8 cellular contexts compared by ENCODE assay signal in the genomic region with DNA sequence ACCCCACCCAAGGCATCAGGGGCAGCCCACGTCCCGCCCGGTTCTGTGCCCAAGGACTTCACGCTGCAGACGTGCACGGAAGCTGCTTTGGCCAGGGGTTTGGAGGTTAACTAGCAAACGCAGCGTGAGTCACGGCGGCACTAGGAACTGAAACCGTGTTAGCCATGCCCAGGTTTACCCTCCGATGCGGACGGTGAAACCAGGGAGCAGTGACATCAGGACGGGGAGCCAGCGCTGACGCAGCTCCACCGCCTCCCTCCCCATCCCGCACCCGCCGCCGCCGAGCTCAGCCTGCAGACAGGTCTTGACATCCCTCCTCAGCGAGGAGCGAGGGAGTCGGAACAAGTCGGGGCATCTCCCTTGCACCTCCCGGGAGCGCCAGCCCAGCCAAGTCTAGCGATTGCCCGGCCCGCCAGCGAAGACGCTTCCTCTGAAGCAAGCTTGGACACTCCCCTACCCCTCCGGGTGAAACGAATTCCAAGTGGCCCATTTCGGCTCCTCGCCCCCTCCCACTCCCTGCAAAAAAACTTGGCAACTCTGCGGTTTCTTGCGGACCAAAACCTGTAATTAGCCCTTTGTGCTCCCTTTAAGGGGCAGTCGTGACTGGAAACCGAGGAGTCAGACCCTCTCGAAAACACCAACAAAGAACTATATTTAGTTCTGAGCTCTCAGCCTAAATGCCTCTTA. TPM values are rescaled to one million over a fixed set of nuclear protein-coding genes. Genes with fewer than 3 reads are reported as not detected.
A peak's percentile ranks its signal among the peaks of the same experiment; 100 is the strongest.
DNase-seq lines count a peak whose midpoint lies in the region; ATAC-seq, FAIRE-seq and TF ChIP-seq lines count a peak whose summit lies in the region.

No MANE protein-coding gene starts in this region.

- POLR2A ChIA-PET in A549 (lab: Yijun Ruan, JAX): interaction anchor here (0.5 to 4.8 kb wide), 29 partner anchors 10 to 574 kb away, joined by 3 to 92 read pairs (median 10); no protein-coding TSS in a partner anchor

- no peaks in the 10 kb centered on the region for H3K36me3 ChIP-seq in mucosa of descending colon (ENCODE audit: low read depth)

- peak; percentile 22 to 27; a peak in 2 of 5 replicates for TF ChIP-seq RAD21 in A549 (conservative IDR thresholded peaks at IDR 0.05 in 1 of 2, IDR thresholded peaks at IDR 0.05 in 1 of 2)

- whole genome bisulfite sequencing in A549 (ENCODE audit: missing lambda C conversion rate): under 1% methylated on average over 34 of the region's 43 CpGs

- TF ChIP-seq POLR2A in A549 (IDR thresholded peaks at IDR 0.05; ENCODE audit: low read length) (peak; percentile 82), GM18526 (IDR thresholded peaks at IDR 0.05; ENCODE audit: extremely low read depth, insufficient read length) (peak; percentile 74)

- H3K4me1 ChIP-seq in A549 (peaks cover 39% of the 10 kb centered on the region), mucosa of descending colon (ENCODE audit: low read depth) (peaks cover 19% of the 10 kb centered on the region)

- TF ChIP-seq CTCF in A549 (IDR thresholded peaks at IDR 0.05) (no peak), mucosa of descending colon (IDR thresholded peaks at IDR 0.05) (no peak)

- no peak for FAIRE-seq in A549 (lab: Jason Lieb, UNC)

- peak overlapping the region; percentile 91 for H3K4me3 ChIP-seq in A549
- H3K4me3 ChIP-seq in mucosa of descending colon: peak overlapping the region; percentile 37

- ATAC-seq in A549: peak; percentile 56 to 58
- peak; percentile 26 for ATAC-seq in HG03060 (IDR thresholded peaks at IDR 0.05; ENCODE audit: low read depth, unreplicated experiment)
- peak; percentile 50 for ATAC-seq in mucosa of descending colon

- intact Hi-C loops in mucosa of descending colon (cut with DNase I, micrococcal nuclease): loop anchor here in 1 of 2 donors (10.0 kb wide), 1 partner anchor 116 kb away; no protein-coding TSS in a partner anchor

- no peak for TF ChIP-seq EP300 in A549 (IDR thresholded peaks at IDR 0.05)

- H3K4me2 ChIP-seq in A549: peak overlapping the region; percentile 95

- CTCF ChIA-PET in A549 (lab: Yijun Ruan, JAX): interaction anchor here (0.9 to 7.4 kb wide), 9 partner anchors 19 to 810 kb away, joined by 3 to 47 read pairs (median 5); no protein-coding TSS in a partner anchor

- peak overlapping the region; percentile 92 to 94 for H3K27ac ChIP-seq in A549

- no peaks in the 10 kb centered on the region for H3K9me3 ChIP-seq in A549
- H3K9me3 ChIP-seq in mucosa of descending colon: no peaks in the 10 kb centered on the region

- DNase-seq in A549 (ENCODE audit: low read depth in 1 of 2, low spot score in 1 of 2) (peak; percentile 85 to 87), NCI-H82 treated with DMSO at 0.1 percent for 48 hours (lab: John Stamatoyannopoulos, UW; ENCODE audit: unreplicated experiment) (peak; percentile 60), epidermal melanocyte (ENCODE audit: insufficient read length, low spot score) (peak; percentile 82), mucosa of descending colon (peak; percentile 79 to 90 (median 85))
- peak; percentile 70 for DNase-seq in activated CD8-positive, alpha-beta memory T cell treated with anti-CD3 and anti-CD28 coated beads, Interleukin-2, amount 50 U/mL, for 4 hours
- peak; percentile 67 for DNase-seq in stimulated activated CD8-positive, alpha-beta memory T cell treated with anti-CD3 and anti-CD28 coated beads, Interleukin-4, amount 100 ng/mL, for 24 hours (ENCODE audit: low read depth)

TF ChIP-seq in A549, 52 proteins besides CTCF, POLR2A, EP300 and RAD21 (continues in another document):
- TF ChIP-seq, protein P1, sequence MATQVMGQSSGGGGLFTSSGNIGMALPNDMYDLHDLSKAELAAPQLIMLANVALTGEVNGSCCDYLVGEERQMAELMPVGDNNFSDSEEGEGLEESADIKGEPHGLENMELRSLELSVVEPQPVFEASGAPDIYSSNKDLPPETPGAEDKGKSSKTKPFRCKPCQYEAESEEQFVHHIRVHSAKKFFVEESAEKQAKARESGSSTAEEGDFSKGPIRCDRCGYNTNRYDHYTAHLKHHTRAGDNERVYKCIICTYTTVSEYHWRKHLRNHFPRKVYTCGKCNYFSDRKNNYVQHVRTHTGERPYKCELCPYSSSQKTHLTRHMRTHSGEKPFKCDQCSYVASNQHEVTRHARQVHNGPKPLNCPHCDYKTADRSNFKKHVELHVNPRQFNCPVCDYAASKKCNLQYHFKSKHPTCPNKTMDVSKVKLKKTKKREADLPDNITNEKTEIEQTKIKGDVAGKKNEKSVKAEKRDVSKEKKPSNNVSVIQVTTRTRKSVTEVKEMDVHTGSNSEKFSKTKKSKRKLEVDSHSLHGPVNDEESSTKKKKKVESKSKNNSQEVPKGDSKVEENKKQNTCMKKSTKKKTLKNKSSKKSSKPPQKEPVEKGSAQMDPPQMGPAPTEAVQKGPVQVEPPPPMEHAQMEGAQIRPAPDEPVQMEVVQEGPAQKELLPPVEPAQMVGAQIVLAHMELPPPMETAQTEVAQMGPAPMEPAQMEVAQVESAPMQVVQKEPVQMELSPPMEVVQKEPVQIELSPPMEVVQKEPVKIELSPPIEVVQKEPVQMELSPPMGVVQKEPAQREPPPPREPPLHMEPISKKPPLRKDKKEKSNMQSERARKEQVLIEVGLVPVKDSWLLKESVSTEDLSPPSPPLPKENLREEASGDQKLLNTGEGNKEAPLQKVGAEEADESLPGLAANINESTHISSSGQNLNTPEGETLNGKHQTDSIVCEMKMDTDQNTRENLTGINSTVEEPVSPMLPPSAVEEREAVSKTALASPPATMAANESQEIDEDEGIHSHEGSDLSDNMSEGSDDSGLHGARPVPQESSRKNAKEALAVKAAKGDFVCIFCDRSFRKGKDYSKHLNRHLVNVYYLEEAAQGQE (IDR thresholded peaks at IDR 0.05): no peak
- TF ChIP-seq, protein P2, sequence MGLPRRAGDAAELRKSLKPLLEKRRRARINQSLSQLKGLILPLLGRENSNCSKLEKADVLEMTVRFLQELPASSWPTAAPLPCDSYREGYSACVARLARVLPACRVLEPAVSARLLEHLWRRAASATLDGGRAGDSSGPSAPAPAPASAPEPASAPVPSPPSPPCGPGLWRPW (IDR thresholded peaks at IDR 0.05): no peak
- peak; percentile 31; the same call in 1 of the 3 replicates for TF ChIP-seq SMC3 (IDR thresholded peaks at IDR 0.05)
- no peak for TF ChIP-seq KDM5A (IDR thresholded peaks at IDR 0.05)
- TF ChIP-seq JUNB (IDR thresholded peaks at IDR 0.05): no peak
- TF ChIP-seq, protein P3, sequence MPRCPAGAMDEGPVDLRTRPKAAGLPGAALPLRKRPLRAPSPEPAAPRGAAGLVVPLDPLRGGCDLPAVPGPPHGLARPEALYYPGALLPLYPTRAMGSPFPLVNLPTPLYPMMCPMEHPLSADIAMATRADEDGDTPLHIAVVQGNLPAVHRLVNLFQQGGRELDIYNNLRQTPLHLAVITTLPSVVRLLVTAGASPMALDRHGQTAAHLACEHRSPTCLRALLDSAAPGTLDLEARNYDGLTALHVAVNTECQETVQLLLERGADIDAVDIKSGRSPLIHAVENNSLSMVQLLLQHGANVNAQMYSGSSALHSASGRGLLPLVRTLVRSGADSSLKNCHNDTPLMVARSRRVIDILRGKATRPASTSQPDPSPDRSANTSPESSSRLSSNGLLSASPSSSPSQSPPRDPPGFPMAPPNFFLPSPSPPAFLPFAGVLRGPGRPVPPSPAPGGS (IDR thresholded peaks at IDR 0.05): no peak; the same call in 2 of the 3 replicates
- TF ChIP-seq JUN (IDR thresholded peaks at IDR 0.05): peak; percentile 58 to 74; a peak in 2 of 5 replicates
- no peak for TF ChIP-seq ZC3H11A (IDR thresholded peaks at IDR 0.05)
- no peak for TF ChIP-seq ZFP36 (IDR thresholded peaks at IDR 0.05; ENCODE audit: borderline replicate concordance, partially characterized antibody)
- no peak for TF ChIP-seq FOSB (CRISPR knock-in tag; IDR thresholded peaks at IDR 0.05)
- peak; percentile 14; the same call in 1 of the 2 replicates for TF ChIP-seq GATA3 (IDR thresholded peaks at IDR 0.05; ENCODE audit: borderline replicate concordance)
- TF ChIP-seq HOXB5 (CRISPR knock-in tag; IDR thresholded peaks at IDR 0.05): no peak
- TF ChIP-seq NPAS2 (CRISPR knock-in tag; IDR thresholded peaks at IDR 0.05; ENCODE audit: borderline replicate concordance): no peak
- TF ChIP-seq POLR2AphosphoS2 (conservative IDR thresholded peaks at IDR 0.05; ENCODE audit: low read length): no peak
- no peak for TF ChIP-seq HEYL (CRISPR knock-in tag; IDR thresholded peaks at IDR 0.05)
- TF ChIP-seq ZNF302 (CRISPR knock-in tag; IDR thresholded peaks at IDR 0.05): no peak
- TF ChIP-seq CHD4 (IDR thresholded peaks at IDR 0.05; ENCODE audit: borderline replicate concordance): no peak
- TF ChIP-seq CBX2 (IDR thresholded peaks at IDR 0.05; ENCODE audit: borderline replicate concordance, low read depth): no peak
- no peak for TF ChIP-seq PHF8 (IDR thresholded peaks at IDR 0.05; ENCODE audit: borderline replicate concordance, low read depth)
- TF ChIP-seq MYC (IDR thresholded peaks at IDR 0.05; ENCODE audit: borderline replicate concordance, low read length): 0 out of 2 replicates have a peak, but pooled peaks have one; percentile 30
- no peak for TF ChIP-seq NFE2L2 (conservative IDR thresholded peaks at IDR 0.05; ENCODE audit: low read length)
- TF ChIP-seq SREBF2 (IDR thresholded peaks at IDR 0.05): no peak
- TF ChIP-seq, protein P4, sequence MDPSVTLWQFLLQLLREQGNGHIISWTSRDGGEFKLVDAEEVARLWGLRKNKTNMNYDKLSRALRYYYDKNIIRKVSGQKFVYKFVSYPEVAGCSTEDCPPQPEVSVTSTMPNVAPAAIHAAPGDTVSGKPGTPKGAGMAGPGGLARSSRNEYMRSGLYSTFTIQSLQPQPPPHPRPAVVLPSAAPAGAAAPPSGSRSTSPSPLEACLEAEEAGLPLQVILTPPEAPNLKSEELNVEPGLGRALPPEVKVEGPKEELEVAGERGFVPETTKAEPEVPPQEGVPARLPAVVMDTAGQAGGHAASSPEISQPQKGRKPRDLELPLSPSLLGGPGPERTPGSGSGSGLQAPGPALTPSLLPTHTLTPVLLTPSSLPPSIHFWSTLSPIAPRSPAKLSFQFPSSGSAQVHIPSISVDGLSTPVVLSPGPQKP (IDR thresholded peaks at IDR 0.05; ENCODE audit: low read depth, low read length): no peak
- TF ChIP-seq RCOR1 (IDR thresholded peaks at IDR 0.05; ENCODE audit: low read depth, low read length): no peak
- no peak for TF ChIP-seq ESRRA (IDR thresholded peaks at IDR 0.05; ENCODE audit: borderline replicate concordance, low read length)

RNA-seq across cellular contexts. Expression of a gene that starts 1.4 kb away (rescaled TPM):
- polyA plus RNA-seq in A549 (2011; rRNA removed): 5.7 and 6.7 TPM in 2 replicates
- 4.6 TPM in 2 replicates for polyA plus RNA-seq in A549 (2012; cell fraction: cytosol; rRNA removed)
- 2.7 and 3.1 TPM in 2 replicates for polyA plus RNA-seq in A549 (2012; cell fraction: nucleus; rRNA removed)
- 5.4 to 5.9 TPM (median 5.6 TPM) in 3 replicates for polyA plus RNA-seq in A549 (2017; fragmentation: RNase III; extraction: RNeasy Plus Mini Kit Qiagen cat#74134 plus additional on column Dnase treatment)
- 8.8 and 11.2 TPM in 2 replicates for polyA minus RNA-seq in A549 (2011; rRNA and poly(A)+ RNA removed)
- total RNA-seq in mucosa of descending colon: 10 to 100 TPM; 12.4 to 14.4 (median 14.2) TPM

Comparison
In these comparisons a context has a peak if more than half of its experiments do, and no peak if none do; other contexts are left out.
1. Peak in every context shown above with its lines: DNase-seq, ATAC-seq, H3K4me3 ChIP-seq and H3K27ac ChIP-seq.